8 cellular contexts compared by ENCODE assay signal in genomic region chr14:64504310-64504896, GRCh38. TPM values are rescaled to one million over a fixed set of nuclear protein-coding genes. Genes with fewer than 3 reads are reported as not detected.
DNase-seq lines count a peak whose midpoint lies in the region; ATAC-seq, FAIRE-seq and TF ChIP-seq lines count a peak whose summit lies in the region.

TSS of gene ZBTB1 (plus strand) at chr14:64504770. CDS start at chr14:64521505, 16,735 bp downstream.

- peaks cover 3% of the 10 kb centered on the region for H3K36me3 ChIP-seq in WERI-Rb-1

- TF ChIP-seq POLR2A in GM12892 (IDR thresholded peaks at IDR 0.05; ENCODE audit: low read depth, low read length) = peak; percentile 81

- H3K9me3 ChIP-seq in WERI-Rb-1 (ENCODE audit: severe bottlenecking) = no peaks in the 10 kb centered on the region

- H3K4me3 ChIP-seq in WERI-Rb-1 (ENCODE audit: low read depth, low read length) = peak within 1 kb of the TSS; percentile 89
- peak within 1 kb of the TSS; percentile 65 to 99 (median 86) for H3K4me3 ChIP-seq in skin epidermis

- H3K27ac ChIP-seq in WERI-Rb-1 (peak within 1 kb of the TSS; percentile 99), skin epidermis (peak within 1 kb of the TSS; percentile 91 to 100 (median 99))

- no peak for TF ChIP-seq CTCF in WERI-Rb-1 (IDR thresholded peaks at IDR 0.05; ENCODE audit: low read depth, low read length)

- ATAC-seq in HG02970 (IDR thresholded peaks at IDR 0.05; ENCODE audit: low FRiP score, unreplicated experiment) = peak; percentile 39
- no peak for ATAC-seq in GM18870 (IDR thresholded peaks at IDR 0.05; ENCODE audit: unreplicated experiment)

- H3K27me3 ChIP-seq in WERI-Rb-1 (ENCODE audit: insufficient read depth, low read depth, severe bottlenecking) = no peaks in the 10 kb centered on the region

- DNase-seq in GM12892 (ENCODE audit: insufficient read length) = peak; percentile 38
- peak; percentile 86 for DNase-seq in NCI-H2196 (lab: John Stamatoyannopoulos, UW; ENCODE audit: unreplicated experiment)
- DNase-seq in WERI-Rb-1 = peak; percentile 84
- DNase-seq in T47D (ENCODE audit: low read depth in 1 of 2, low spot score in 1 of 2) = peak; percentile 66 to 86
- DNase-seq in iPS-NIHi11 (ENCODE audit: low spot score) = peak; percentile 76

- no peak for FAIRE-seq in GM12892 (lab: Jason Lieb, UNC)

- in situ Hi-C loops in T47D (cut with HindIII; ENCODE audit: low pct_unique_long_range_greater_than_20kb, low sequenced_read_pairs) = no loop called here

RNA-seq across cellular contexts. Expression of gene ZBTB1, which starts in this region (rescaled TPM):
- polyA plus RNA-seq in GM12892 (2012; ENCODE audit: missing spikeins) = 69.6 TPM
